In genomic region chr4:28093071-28093470, GRCh38 we compare ENCODE assay signal across 24 cellular contexts.
DNase-seq lines count a peak whose midpoint lies in the region; ATAC-seq and TF ChIP-seq lines count a peak whose summit lies in the region.
"Had no signal": no experiment of that assay in that cellular context is flagged by ENCODE, and none has a peak within 500 bp of the region (broad histone marks: within the 10 kb centered on the region; RNA-seq: fewer than 3 reads in every experiment).

No MANE protein-coding gene starts in this region.

- no peaks in the 10 kb centered on the region for H4K20me1 ChIP-seq in PC-3 (ENCODE audit: low read length)
- H4K20me1 ChIP-seq: BLaER1 had no signal

- H3K4me2 ChIP-seq in PC-3 (ENCODE audit: low read length): peak overlapping the region; percentile 65
- H3K4me2 ChIP-seq: BLaER1 had no signal

- no peak for TF ChIP-seq POLR2A in adrenal gland (IDR thresholded peaks at IDR 0.05)

- no peaks in the 10 kb centered on the region for H3K9me3 ChIP-seq in PC-3 (ENCODE audit: low read length)
- no peaks in the 10 kb centered on the region for H3K9me3 ChIP-seq in A673 (ENCODE audit: low read depth, low read length, poor library complexity, severe bottlenecking)
- no peaks in the 10 kb centered on the region for H3K9me3 ChIP-seq in adrenal gland (replicated peaks in 1 of 3)
- H3K9me3 ChIP-seq: BLaER1, Peyer's patch had no signal

- H3K9ac ChIP-seq in PC-3 (ENCODE audit: low read length): no peak overlapping the region
- H3K9ac ChIP-seq: BLaER1, GM23248 had no signal

- H2AFZ ChIP-seq in PC-3 (ENCODE audit: low read length): no peak overlapping the region
- H2AFZ ChIP-seq: GM23248 had no signal

- H3K27me3 ChIP-seq in PC-3 (ENCODE audit: low read length) (no peaks in the 10 kb centered on the region), A673 (replicated peaks; ENCODE audit: insufficient read depth, low read depth, low read length, poor library complexity) (no peaks in the 10 kb centered on the region), adrenal gland (no peaks in the 10 kb centered on the region)
- H3K27me3 ChIP-seq: BLaER1, Peyer's patch had no signal

- no peaks in the 10 kb centered on the region for H3K9me2 ChIP-seq in PC-3 (replicated peaks; ENCODE audit: low read length)

- intact Hi-C loops in PC-3 (cut with micrococcal nuclease) (no loop called here), A673 (cut with micrococcal nuclease; ENCODE audit: unreplicated experiment) (no loop called here), adrenal gland (cut with DNase I) (no loop called here)

- H3K4me3 ChIP-seq in PC-3 (ENCODE audit: low read length) (no peak overlapping the region; the same call in 1 of the 2 replicates), A673 (ENCODE audit: low read depth, low read length, poor library complexity, severe bottlenecking) (no peak overlapping the region), adrenal gland (no peak overlapping the region)
- H3K4me3 ChIP-seq: BLaER1, GM23248, K562, Peyer's patch had no signal

- H3K4me1 ChIP-seq in PC-3 (ENCODE audit: insufficient read depth, low read length) (peaks cover 23% of the 10 kb centered on the region), A673 (ENCODE audit: insufficient read depth, low read length, poor library complexity, severe bottlenecking) (no peaks in the 10 kb centered on the region), adrenal gland (replicated peaks in 1 of 2) (no peaks in the 10 kb centered on the region)
- H3K4me1 ChIP-seq: BLaER1, Peyer's patch had no signal

- no peaks in the 10 kb centered on the region for H3K79me2 ChIP-seq in PC-3 (ENCODE audit: low read length)

- DNase-seq in COLO668 (lab: John Stamatoyannopoulos, UW; ENCODE audit: unreplicated experiment) (peak; percentile 5), NCI-H1417 (lab: John Stamatoyannopoulos, UW) (peak in 2 of 3 experiments; percentile 54 to 90), NCI-H345 treated with DMSO at 0.1 percent for 48 hours (lab: John Stamatoyannopoulos, UW; ENCODE audit: unreplicated experiment) (peak; percentile 4), PC-3 (no peak), A673 (ENCODE audit: low spot score) (no peak), DMS114 treated with DMSO at 0.1 percent for 48 hours (lab: John Stamatoyannopoulos, UW; ENCODE audit: unreplicated experiment) (no peak), adrenal gland (no peak)
- DNase-seq: ACHN; CD4-positive, alpha-beta T cell; DMS79; GM23248; H9; MM.1S; NCI-H1048; NCI-H1436 treated with DMSO at 0.1 percent for 48 hours; NCI-H2227 treated with DMSO at 0.1 percent for 48 hours; NCI-H524 treated with DMSO at 0.1 percent for 48 hours; NK-92 treated with Interleukin-12 subunit alpha and Interleukin-12 subunit beta, amount 100 ng/mL, for 24 hours; Peyer's patch; T-cell had no signal

- POLR2A ChIA-PET in PC-3 (lab: Charles Lee; ENCODE audit: unreplicated experiment): no interaction called here
- POLR2A ChIA-PET in A673 (lab: Charles Lee; ENCODE audit: low non-redundant PET): no interaction called here

- 49 to 58% (median 51%) methylated on average over 3 of the region's 3 CpGs for WGBS in adrenal gland, 4 donors

- CTCF ChIA-PET in PC-3 (lab: Charles Lee): no interaction called here
- CTCF ChIA-PET in A673 (lab: Charles Lee): no interaction called here

- peak overlapping the region; percentile 41 for H3K27ac ChIP-seq in PC-3 (ENCODE audit: low read length)
- no peak overlapping the region for H3K27ac ChIP-seq in A673 (ENCODE audit: low read depth, low read length, poor library complexity, severe bottlenecking)
- no peak overlapping the region for H3K27ac ChIP-seq in adrenal gland
- H3K27ac ChIP-seq: BLaER1, GM23248, HL-60, Peyer's patch had no signal

- H3K36me3 ChIP-seq in PC-3 (ENCODE audit: low read depth, low read length): no peaks in the 10 kb centered on the region
- H3K36me3 ChIP-seq in A673 (ENCODE audit: insufficient read depth, low read length, poor library complexity, severe bottlenecking): no peaks in the 10 kb centered on the region
- no peaks in the 10 kb centered on the region for H3K36me3 ChIP-seq in adrenal gland (replicated peaks in 1 of 2)
- H3K36me3 ChIP-seq: BLaER1, Peyer's patch had no signal

- H3F3A ChIP-seq in PC-3 (ENCODE audit: low read length, unreplicated experiment): peaks cover 4% of the 10 kb centered on the region

- BruUV-seq in PC-3 (replicated peaks; lab: Mats Ljungman, UMichigan) (no TSS peak), A673 (replicated peaks; lab: Mats Ljungman, UMichigan) (no TSS peak)

- ATAC-seq in PC-3: peak; percentile 18; the same call in 1 of the 2 replicates
- ATAC-seq: HepG2, K562, T-cell had no signal

- TF ChIP-seq CTCF in PC-3 (conservative IDR thresholded peaks at IDR 0.05; ENCODE audit: low read depth, low read length) (no peak), A673 (conservative IDR thresholded peaks at IDR 0.05; ENCODE audit: low read depth, low read length) (no peak), adrenal gland (IDR thresholded peaks at IDR 0.05) (no peak)

Comparison
In these comparisons a context has a peak if more than half of its experiments do, and no peak if none do; other contexts are left out.
1. DNase-seq: peak in COLO668 (single experiment), NCI-H1417 (2 of 3) and NCI-H345 treated with DMSO at 0.1 percent for 48 hours (single experiment); none in PC-3 (single experiment), A673 (single experiment), DMS114 treated with DMSO at 0.1 percent for 48 hours (single experiment) and adrenal gland (0 of 7).